Comparison of ENCODE assay signal across 8 cellular contexts in genomic region chr18:57970356-57971095, GRCh38.
DNase-seq lines count a peak whose midpoint lies in the region; ATAC-seq and TF ChIP-seq lines count a peak whose summit lies in the region.

No MANE protein-coding gene starts in this region.

- no peak overlapping the region for H3K4me3 ChIP-seq in A673 (ENCODE audit: low read depth, low read length, poor library complexity, severe bottlenecking)
- no peak overlapping the region for H3K4me3 ChIP-seq in RWPE2 (ENCODE audit: severe bottlenecking)
- no peak overlapping the region for H3K4me3 ChIP-seq in hepatocyte

- WGBS in hepatocyte (ENCODE audit: low lambda C conversion rate, missing lambda C conversion rate), result 91% methylated on average over 12 of the region's 12 CpGs

- no peaks in the 10 kb centered on the region for H3K36me3 ChIP-seq in A673 (ENCODE audit: insufficient read depth, low read length, poor library complexity, severe bottlenecking)
- H3K36me3 ChIP-seq in RWPE2 (ENCODE audit: low read depth), result no peaks in the 10 kb centered on the region
- no peaks in the 10 kb centered on the region for H3K36me3 ChIP-seq in hepatocyte (replicated peaks; ENCODE audit: insufficient read depth, low read depth)

- H2AFZ ChIP-seq in hepatocyte, result no peak overlapping the region

- intact Hi-C loops in A673 (cut with micrococcal nuclease; ENCODE audit: unreplicated experiment), result no loop called here

- H3K27me3 ChIP-seq in A673 (replicated peaks; ENCODE audit: insufficient read depth, low read depth, low read length, poor library complexity) (no peaks in the 10 kb centered on the region), RWPE2 (ENCODE audit: insufficient read depth, poor library complexity, severe bottlenecking) (no peaks in the 10 kb centered on the region), hepatocyte (no peaks in the 10 kb centered on the region)

- no peaks in the 10 kb centered on the region for H3K9me2 ChIP-seq in hepatocyte (replicated peaks; ENCODE audit: insufficient read depth)

- H3K4me2 ChIP-seq in hepatocyte, result no peak overlapping the region

- no peaks in the 10 kb centered on the region for H3K4me1 ChIP-seq in A673 (ENCODE audit: insufficient read depth, low read length, poor library complexity, severe bottlenecking)
- H3K4me1 ChIP-seq in RWPE2 (ENCODE audit: insufficient read depth, poor library complexity, severe bottlenecking), result no peaks in the 10 kb centered on the region
- H3K4me1 ChIP-seq in hepatocyte (ENCODE audit: insufficient read depth), result no peaks in the 10 kb centered on the region

- CTCF ChIA-PET in A673 (lab: Charles Lee), result no interaction called here

- H3K27ac ChIP-seq in A673 (ENCODE audit: low read depth, low read length, poor library complexity, severe bottlenecking) (no peak overlapping the region), RWPE2 (ENCODE audit: poor library complexity, severe bottlenecking) (no peak overlapping the region), hepatocyte (no peak overlapping the region)

- no peaks in the 10 kb centered on the region for H4K20me1 ChIP-seq in hepatocyte (ENCODE audit: insufficient read depth, poor library complexity, severe bottlenecking)

- TF ChIP-seq CTCF in A673 (conservative IDR thresholded peaks at IDR 0.05; ENCODE audit: low read depth, low read length) (peak; percentile 61), GM12874 (IDR thresholded peaks at IDR 0.05; ENCODE audit: insufficient read depth, low read depth, low read length) (peak; percentile 48), RWPE2 (IDR thresholded peaks at IDR 0.05; ENCODE audit: poor library complexity, severe bottlenecking) (peak; percentile 39), hepatocyte (IDR thresholded peaks at IDR 0.05; ENCODE audit: poor library complexity) (peak; percentile 16)

- H3K9me3 ChIP-seq in A673 (ENCODE audit: low read depth, low read length, poor library complexity, severe bottlenecking) (no peaks in the 10 kb centered on the region), RWPE2 (ENCODE audit: severe bottlenecking) (no peaks in the 10 kb centered on the region), hepatocyte (ENCODE audit: low read depth) (no peaks in the 10 kb centered on the region)

- DNase-seq in A673 (ENCODE audit: low spot score) (peak; percentile 45), RWPE2 (ENCODE audit: low spot score) (no peak), hepatocyte (ENCODE audit: low spot score) (no peak), SIG-M5 (lab: John Stamatoyannopoulos, UW) (no peak), UCSD-AML1 (lab: John Stamatoyannopoulos, UW; ENCODE audit: unreplicated experiment) (no peak)

- POLR2A ChIA-PET in A673 (lab: Charles Lee; ENCODE audit: low non-redundant PET), result no interaction called here

- H3K79me2 ChIP-seq in hepatocyte, result no peaks in the 10 kb centered on the region

- BruUV-seq in A673 (replicated peaks; lab: Mats Ljungman, UMichigan), result no TSS peak

- ATAC-seq in RWPE2 (ENCODE audit: low read depth), result no peak
- ATAC-seq in GM18907 (IDR thresholded peaks at IDR 0.05; ENCODE audit: unreplicated experiment), result no peak
- no peak for ATAC-seq in GM18858 (IDR thresholded peaks at IDR 0.05; ENCODE audit: unreplicated experiment)
